Comparison of ENCODE assay signal across 1 cellular context in genomic region chr6:41778895-41779294, GRCh38.
TF ChIP-seq lines count a peak whose summit lies in the region.

No MANE protein-coding gene starts in this region.

TF ChIP-seq in A549, 52 proteins besides CTCF, POLR2A, EP300 and RAD21 (continued from another document):
- TF ChIP-seq, protein P1, sequence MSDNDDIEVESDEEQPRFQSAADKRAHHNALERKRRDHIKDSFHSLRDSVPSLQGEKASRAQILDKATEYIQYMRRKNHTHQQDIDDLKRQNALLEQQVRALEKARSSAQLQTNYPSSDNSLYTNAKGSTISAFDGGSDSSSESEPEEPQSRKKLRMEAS (IDR thresholded peaks at IDR 0.05) = no peak
